ENCODE assay signal across 24 cellular contexts in genomic region chr2:30978854-30979253, GRCh38.
DNase-seq lines count a peak whose midpoint lies in the region; ATAC-seq, FAIRE-seq and TF ChIP-seq lines count a peak whose summit lies in the region.
"Had no signal": no experiment of that assay in that cellular context is flagged by ENCODE, and none has a peak within 500 bp of the region (broad histone marks: within the 10 kb centered on the region; RNA-seq: fewer than 3 reads in every experiment).

No MANE protein-coding gene starts in this region.

- no peaks in the 10 kb centered on the region for H3K27me3 ChIP-seq in small intestine (ENCODE audit: control insufficient read depth in 2 of 2, insufficient read depth in 2 of 2, low read length in 2 of 2)
- H3K27me3 ChIP-seq: BLaER1 treated with 17β-estradiol and CSF1 and Interleukin-3, amounts not matched to agents 10 nM and 100 nM had no signal

- peak overlapping the region; percentile 77; the same call in 1 of the 2 replicates for H3K27ac ChIP-seq in RWPE1
- H3K27ac ChIP-seq in small intestine (ENCODE audit: low read depth in 1 of 2, low read length in 1 of 2) = no peak overlapping the region
- H3K27ac ChIP-seq: 22Rv1; BLaER1 treated with 17β-estradiol and CSF1 and Interleukin-3, amounts not matched to agents 10 nM and 100 nM had no signal

- FAIRE-seq in small intestine (lab: Jason Lieb, UNC) = no peak
- FAIRE-seq: GM19239 had no signal

- no peak for ATAC-seq in HG03521 (IDR thresholded peaks at IDR 0.05; ENCODE audit: unreplicated experiment)
- ATAC-seq: T-helper 17 cell had no signal

- TF ChIP-seq CTCF in RWPE1 (conservative IDR thresholded peaks at IDR 0.05; ENCODE audit: low read depth) (no peak), glutamatergic neuron (IDR thresholded peaks at IDR 0.05; ENCODE audit: partially characterized antibody, unreplicated experiment) (no peak)

- 90 to 94% (median 92%) methylated on average over 6 of the region's 6 CpGs for WGBS in small intestine, 3 donors

- POLR2A ChIA-PET in RWPE1 (lab: Yijun Ruan, JAX; ENCODE audit: low non-redundant PET) = no interaction called here

- H3K4me3 ChIP-seq in small intestine (ENCODE audit: low read depth in 1 of 2, low read length in 2 of 2) = no peak overlapping the region
- H3K4me3 ChIP-seq: BLaER1 treated with 17β-estradiol and CSF1 and Interleukin-3, amounts not matched to agents 10 nM and 100 nM had no signal

- H3K36me3 ChIP-seq in small intestine (ENCODE audit: control insufficient read depth in 2 of 2, insufficient read depth in 2 of 2, low read length in 2 of 2) = no peaks in the 10 kb centered on the region

- DNase-seq in NCI-H82 (lab: John Stamatoyannopoulos, UW) (peak; percentile 13), NCI-H82 treated with DMSO at 0.1 percent for 48 hours (lab: John Stamatoyannopoulos, UW; ENCODE audit: unreplicated experiment) (no peak), HT-29 (ENCODE audit: low spot score) (peak; percentile 5), RWPE1 (ENCODE audit: low spot score) (no peak), small intestine (peak; percentile 6), glutamatergic neuron (no peak)
- no peak for DNase-seq in activated naive CD4-positive, alpha-beta T cell treated with anti-CD3 and anti-CD28 coated beads, Interleukin-2, amount 50 U/mL, for 16 hours
- DNase-seq: Caco-2; CD4-positive, alpha-beta memory T cell; DMS153; GF-D8; HCEC 1CT; MM.1S; NCI-H1092; NCI-H1436 treated with DMSO at 0.1 percent for 48 hours; NCI-H1930; NCI-H510A; Right ventricle myocardium superior; SW 1271; T-helper 17 cell had no signal

- H3K36me3 Mint-ChIP-seq in glutamatergic neuron (ENCODE audit: unreplicated experiment) = peaks cover 8% of the 10 kb centered on the region
- H3K36me3 Mint-ChIP-seq: CD4-positive, alpha-beta memory T cell had no signal

- no peaks in the 10 kb centered on the region for H3K9me3 ChIP-seq in small intestine (ENCODE audit: control insufficient read depth, low read depth)
- H3K9me3 ChIP-seq: BLaER1 treated with 17β-estradiol and CSF1 and Interleukin-3, amounts not matched to agents 10 nM and 100 nM; Caco-2 had no signal

- H3K27me3 Mint-ChIP-seq in glutamatergic neuron (ENCODE audit: unreplicated experiment) = peaks cover 6% of the 10 kb centered on the region

- no peaks in the 10 kb centered on the region for H3K4me1 ChIP-seq in small intestine (ENCODE audit: control insufficient read depth in 2 of 2, insufficient read depth in 1 of 2, low read depth in 1 of 2, low read length in 1 of 2)
- H3K4me1 ChIP-seq: Caco-2 had no signal

- peaks cover 8% of the 10 kb centered on the region for H3K9me3 Mint-ChIP-seq in glutamatergic neuron (ENCODE audit: unreplicated experiment)

- H3K4me1 Mint-ChIP-seq in glutamatergic neuron (ENCODE audit: low read depth, unreplicated experiment) = peaks cover 2% of the 10 kb centered on the region
- H3K4me1 Mint-ChIP-seq: CD4-positive, alpha-beta memory T cell had no signal

- CTCF ChIA-PET in RWPE1 (lab: Yijun Ruan, JAX) = interaction anchor here (0.6 kb wide), 2 partner anchors 15 to 375 kb away, joined by 3 read pairs; no protein-coding TSS in a partner anchor

- no peak overlapping the region for H3K4me3 Mint-ChIP-seq in glutamatergic neuron (ENCODE audit: unreplicated experiment)
- H3K4me3 Mint-ChIP-seq: CD4-positive, alpha-beta memory T cell; T-helper 17 cell had no signal

- H3K27ac Mint-ChIP-seq in glutamatergic neuron (ENCODE audit: unreplicated experiment) = no peak overlapping the region
- H3K27ac Mint-ChIP-seq: CD4-positive, alpha-beta memory T cell; T-helper 17 cell had no signal

Comparison
In these comparisons a context has a peak if more than half of its experiments do, and no peak if none do; other contexts are left out.
1. DNase-seq: peak in NCI-H82 (single experiment), HT-29 (single experiment) and small intestine (single experiment); none in NCI-H82 treated with DMSO at 0.1 percent for 48 hours (single experiment), RWPE1 (single experiment), glutamatergic neuron (single experiment) and activated naive CD4-positive, alpha-beta T cell treated with anti-CD3 and anti-CD28 coated beads, Interleukin-2, amount 50 U/mL, for 16 hours (single experiment).